Comparison of ENCODE assay signal across 1 cellular context in the genomic region with DNA sequence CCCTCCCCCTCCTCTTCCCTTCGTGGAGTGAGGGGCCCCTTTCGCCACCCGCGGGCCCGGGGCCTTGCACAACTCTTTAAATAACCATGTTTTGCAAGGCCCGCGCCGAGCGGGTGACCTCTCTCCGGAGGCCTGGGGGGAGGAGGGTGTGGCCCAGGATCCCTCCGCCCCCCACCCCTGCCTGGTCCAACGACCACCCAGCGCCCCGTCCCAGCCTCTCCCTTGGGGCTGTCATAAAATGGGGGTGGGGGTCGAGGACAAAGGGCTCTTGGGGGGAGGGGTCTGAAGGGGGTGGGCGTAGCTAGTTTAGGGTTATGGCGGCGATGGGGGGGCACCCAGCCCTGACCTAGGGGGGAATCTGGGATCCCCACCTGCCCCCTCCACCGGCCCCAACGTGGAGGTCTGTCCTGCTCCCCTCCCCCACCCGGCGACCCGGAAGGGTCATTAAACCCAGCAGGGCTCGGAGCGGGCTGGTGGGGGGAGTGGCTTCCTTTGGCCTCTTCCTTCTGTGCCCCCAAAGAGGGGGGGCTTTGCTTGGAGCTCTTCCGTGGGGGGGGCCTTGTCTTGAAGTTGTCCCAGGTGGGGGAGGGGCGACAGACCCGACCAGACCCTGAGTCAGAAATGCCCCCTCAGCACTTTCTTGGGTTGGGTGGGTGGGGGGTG.
TF ChIP-seq lines count a peak whose summit lies in the region.

No MANE protein-coding gene starts in this region.

TF ChIP-seq in endothelial cell of umbilical vein, 7 proteins besides CTCF, POLR2A, EP300 and RAD21:
- no peak for TF ChIP-seq JUN (IDR thresholded peaks at IDR 0.05; ENCODE audit: borderline replicate concordance, insufficient read depth, insufficient read length, low read depth)
